ENCODE assay signal across 10 cellular contexts in the genomic region with DNA sequence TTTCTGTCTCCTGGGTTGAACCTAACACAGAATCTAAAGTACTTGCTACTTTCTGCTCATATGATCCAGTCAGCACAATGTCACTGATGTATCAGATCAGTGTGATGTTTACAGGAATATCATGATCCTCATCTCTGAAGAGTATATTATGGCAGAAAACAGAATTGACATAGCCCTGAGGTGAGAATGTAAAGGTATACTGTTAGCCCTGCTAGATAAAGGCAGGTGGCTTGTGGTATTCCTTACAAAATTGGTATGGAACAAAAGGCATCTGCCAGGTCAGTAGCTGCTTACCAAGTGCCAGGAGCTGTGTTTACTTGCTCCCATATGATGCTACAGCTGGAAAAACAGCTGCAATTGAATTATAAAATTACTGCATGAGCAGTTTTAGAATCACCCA. TPM values are rescaled to one million over a fixed set of nuclear protein-coding genes. Genes with fewer than 3 reads are reported as not detected.
"Had no signal": no experiment of that assay in that cellular context is flagged by ENCODE, and none has a peak within 500 bp of the region (broad histone marks: within the 10 kb centered on the region; RNA-seq: fewer than 3 reads in every experiment).

No MANE protein-coding gene starts in this region.

- H3K9ac ChIP-seq: GM23248 had no signal

- H3K9me3 Mint-ChIP-seq: HFFc6 had no signal

- H3K27ac ChIP-seq: GM23248, HL-60 had no signal

- H3K27ac Mint-ChIP-seq: H9, HFFc6, IgD-negative memory B cell had no signal

- H3K4me1 Mint-ChIP-seq: H9, IgD-negative memory B cell had no signal

- DNase-seq: GM23248, H9, HCEC 1CT, HFFc6, KG1 had no signal

- H3K4me3 Mint-ChIP-seq: H9, HFFc6, IgD-negative memory B cell had no signal

- H2AFZ ChIP-seq: GM23248 had no signal

- ATAC-seq: HepG2 had no signal

- H3K4me3 ChIP-seq: GM23248 had no signal

RNA-seq across cellular contexts. Expression of a gene that starts 30.5 kb away (rescaled TPM):
- total RNA-seq: GM23248, H1, H9, HepG2, HFFc6, HT1080 had no signal
- polyA plus RNA-seq: GM23248, HepG2, IgD-negative memory B cell had no signal

RNA-seq across cellular contexts. Expression of a gene that starts 41.6 kb away (rescaled TPM):
- total RNA-seq: GM23248, HepG2, HFFc6, HT1080 had no signal
- polyA plus RNA-seq: GM23248, HepG2, IgD-negative memory B cell had no signal

RNA-seq across cellular contexts. Expression of a gene that starts 56.3 kb away (rescaled TPM):
- total RNA-seq: HT1080 had no signal
